Comparison of ENCODE assay signal across 8 cellular contexts in the genomic region with DNA sequence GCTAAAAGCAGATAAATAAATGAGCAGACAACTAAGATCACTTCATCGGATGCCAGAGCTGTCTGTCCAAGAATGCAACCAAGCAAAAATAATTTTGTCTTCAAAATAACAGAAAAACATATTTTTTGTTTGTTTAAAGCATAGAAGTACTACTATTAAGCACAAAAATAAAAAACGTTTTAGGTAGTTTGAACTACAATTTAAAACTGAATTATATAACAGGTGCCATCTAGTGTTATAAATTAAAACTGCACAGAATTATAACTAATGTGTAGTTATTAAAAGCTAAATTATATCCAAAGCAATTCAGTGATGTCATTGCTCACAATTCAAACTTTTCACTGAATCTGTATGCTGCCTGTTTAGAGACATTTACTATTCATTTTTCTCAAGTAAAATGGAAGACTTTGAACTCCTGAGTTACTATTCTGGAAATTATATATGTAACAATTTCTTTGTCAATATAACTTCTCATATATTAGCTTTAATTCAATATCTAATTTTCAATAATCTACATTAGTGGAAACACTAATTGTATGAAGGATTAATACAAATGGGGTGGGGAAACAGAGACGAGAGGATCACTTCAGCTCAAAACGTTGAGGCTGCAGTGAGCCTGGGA. TPM values are rescaled to one million over a fixed set of nuclear protein-coding genes. Genes with fewer than 3 reads are reported as not detected.
DNase-seq lines count a peak whose midpoint lies in the region; ATAC-seq, FAIRE-seq and TF ChIP-seq lines count a peak whose summit lies in the region.

No MANE protein-coding gene starts in this region.

- peak; percentile 72 for FAIRE-seq in GM19239 (lab: Jason Lieb, UNC)

- H3K27me3 Mint-ChIP-seq in immature natural killer cell (ENCODE audit: low read depth in 3 of 3): peaks cover 0 to 2% (median 0%) of the 10 kb centered on the region in 3 donors
- H3K27me3 Mint-ChIP-seq in activated T-helper 2 cell treated with anti-CD3 and anti-CD28 coated beads, Interferon-gamma antibody, Interleukin-2, Interleukin-4, amounts not matched to agents 10 μg/mL and 5 μg/mL and 100 μg/mL, durations not matched to agents 14 hours and 24 hours and 36 hours (ENCODE audit: low read depth): no peaks in the 10 kb centered on the region

- intact Hi-C loops in activated T-helper 2 cell treated with anti-CD3 and anti-CD28 coated beads, Interferon-gamma antibody, Interleukin-2, Interleukin-4, amounts not matched to agents 10 μg/mL and 5 μg/mL and 100 μg/mL, durations not matched to agents 14 hours and 24 hours and 36 hours (cut with micrococcal nuclease): loop anchor here (2.0 to 5.0 kb wide), 2 partner anchors 24 to 220 kb away; no protein-coding TSS in a partner anchor
- intact Hi-C loops in mucosa of descending colon (cut with DNase I, micrococcal nuclease): no loop called here

- no peak overlapping the region for H3K27ac Mint-ChIP-seq in immature natural killer cell
- H3K27ac Mint-ChIP-seq in activated T-helper 2 cell treated with anti-CD3 and anti-CD28 coated beads, Interferon-gamma antibody, Interleukin-2, Interleukin-4, amounts not matched to agents 10 μg/mL and 5 μg/mL and 100 μg/mL, durations not matched to agents 14 hours and 24 hours and 36 hours: no peak overlapping the region

- peaks cover 0 to 6% of the 10 kb centered on the region in 2 donors for H3K4me1 Mint-ChIP-seq in immature natural killer cell
- H3K4me1 Mint-ChIP-seq in activated T-helper 2 cell treated with anti-CD3 and anti-CD28 coated beads, Interferon-gamma antibody, Interleukin-2, Interleukin-4, amounts not matched to agents 10 μg/mL and 5 μg/mL and 100 μg/mL, durations not matched to agents 14 hours and 24 hours and 36 hours (ENCODE audit: low read depth): peaks cover 33% of the 10 kb centered on the region

- peak; percentile 66 for TF ChIP-seq CTCF in 22Rv1 (IDR thresholded peaks at IDR 0.05)
- TF ChIP-seq CTCF in VCaP (conservative IDR thresholded peaks at IDR 0.05): peak; percentile 85
- no peak for TF ChIP-seq CTCF in mucosa of descending colon (IDR thresholded peaks at IDR 0.05)

- no peak overlapping the region for H3K4me3 Mint-ChIP-seq in immature natural killer cell
- H3K4me3 Mint-ChIP-seq in activated T-helper 2 cell treated with anti-CD3 and anti-CD28 coated beads, Interferon-gamma antibody, Interleukin-2, Interleukin-4, amounts not matched to agents 10 μg/mL and 5 μg/mL and 100 μg/mL, durations not matched to agents 14 hours and 24 hours and 36 hours (ENCODE audit: low read depth): no peak overlapping the region

- H3K36me3 ChIP-seq in mucosa of descending colon (ENCODE audit: low read depth): no peaks in the 10 kb centered on the region

- peaks cover 5 to 23% (median 6%) of the 10 kb centered on the region in 3 donors for H3K36me3 Mint-ChIP-seq in immature natural killer cell
- peaks cover 71% of the 10 kb centered on the region for H3K36me3 Mint-ChIP-seq in activated T-helper 2 cell treated with anti-CD3 and anti-CD28 coated beads, Interferon-gamma antibody, Interleukin-2, Interleukin-4, amounts not matched to agents 10 μg/mL and 5 μg/mL and 100 μg/mL, durations not matched to agents 14 hours and 24 hours and 36 hours (ENCODE audit: low read depth)

- H3K9me3 Mint-ChIP-seq in immature natural killer cell: no peaks in the 10 kb centered on the region
- H3K9me3 Mint-ChIP-seq in activated T-helper 2 cell treated with anti-CD3 and anti-CD28 coated beads, Interferon-gamma antibody, Interleukin-2, Interleukin-4, amounts not matched to agents 10 μg/mL and 5 μg/mL and 100 μg/mL, durations not matched to agents 14 hours and 24 hours and 36 hours: no peaks in the 10 kb centered on the region

- H3K27ac ChIP-seq in 22Rv1 (no peak overlapping the region), VCaP (no peak overlapping the region)

- ATAC-seq in mucosa of descending colon (no peak), HG02981 (IDR thresholded peaks at IDR 0.05; ENCODE audit: unreplicated experiment) (no peak)

- no peak for DNase-seq in GM19239 (ENCODE audit: insufficient read length, low spot score)
- peak in 2 of 3 donors; percentile 12 to 25 for DNase-seq in immature natural killer cell
- no peak for DNase-seq in activated T-helper 2 cell treated with anti-CD3 and anti-CD28 coated beads, Interferon-gamma antibody, Interleukin-2, Interleukin-4, amounts not matched to agents 10 μg/mL and 5 μg/mL and 100 μg/mL, durations not matched to agents 14 hours and 24 hours and 36 hours (ENCODE audit: low spot score)
- no peak for DNase-seq in mucosa of descending colon
- no peak for DNase-seq in HuH-7 (ENCODE audit: low spot score)

- H3K4me3 ChIP-seq in mucosa of descending colon: no peak overlapping the region

- no peaks in the 10 kb centered on the region for H3K4me1 ChIP-seq in mucosa of descending colon (ENCODE audit: low read depth)

- no peaks in the 10 kb centered on the region for H3K9me3 ChIP-seq in mucosa of descending colon

RNA-seq across cellular contexts. Expression of gene LINS1, which starts 29.5 kb away (rescaled TPM):
- 10 to 100 TPM; 22.7 to 28.8 (median 27.9) TPM for polyA plus RNA-seq in immature natural killer cell
- 39.2 and 46.8 TPM in 2 replicates for total RNA-seq in activated T-helper 2 cell treated with anti-CD3 and anti-CD28 coated beads, Interferon-gamma antibody, Interleukin-2, Interleukin-4, amounts not matched to agents 10 μg/mL and 5 μg/mL and 100 μg/mL, durations not matched to agents 14 hours and 24 hours and 36 hours
- 10 to 100 TPM; 18.6 to 32.0 (median 24.2) TPM for total RNA-seq in mucosa of descending colon

RNA-seq across cellular contexts. Expression of gene ASB7, which starts 29.9 kb away (rescaled TPM):
- 1 to 10 TPM; 8.2 to 9.9 (median 8.8) TPM for polyA plus RNA-seq in immature natural killer cell
- total RNA-seq in activated T-helper 2 cell treated with anti-CD3 and anti-CD28 coated beads, Interferon-gamma antibody, Interleukin-2, Interleukin-4, amounts not matched to agents 10 μg/mL and 5 μg/mL and 100 μg/mL, durations not matched to agents 14 hours and 24 hours and 36 hours: 18.0 and 19.9 TPM in 2 replicates
- 10 to 100 TPM; 20.1 to 23.5 (median 22.2) TPM for total RNA-seq in mucosa of descending colon

RNA-seq across cellular contexts. Expression of gene CERS3, which starts 43.7 kb away (rescaled TPM):
- under 1 TPM in 1 of 3 donors, not detected in 2; 0.09 TPM for polyA plus RNA-seq in immature natural killer cell
- 0.09 TPM in 2 replicates for total RNA-seq in activated T-helper 2 cell treated with anti-CD3 and anti-CD28 coated beads, Interferon-gamma antibody, Interleukin-2, Interleukin-4, amounts not matched to agents 10 μg/mL and 5 μg/mL and 100 μg/mL, durations not matched to agents 14 hours and 24 hours and 36 hours
- under 1 TPM in 1 of 3 donors, not detected in 2; 0.22 TPM for total RNA-seq in mucosa of descending colon

Comparison
In these comparisons a context has a peak if more than half of its experiments do, and no peak if none do; other contexts are left out.
1. DNase-seq: peak in immature natural killer cell (2 of 3); none in GM19239 (single experiment), activated T-helper 2 cell treated with anti-CD3 and anti-CD28 coated beads, Interferon-gamma antibody, Interleukin-2, Interleukin-4, amounts not matched to agents 10 μg/mL and 5 μg/mL and 100 μg/mL, durations not matched to agents 14 hours and 24 hours and 36 hours (single experiment), mucosa of descending colon (0 of 3) and HuH-7 (single experiment).